In the genomic region with DNA sequence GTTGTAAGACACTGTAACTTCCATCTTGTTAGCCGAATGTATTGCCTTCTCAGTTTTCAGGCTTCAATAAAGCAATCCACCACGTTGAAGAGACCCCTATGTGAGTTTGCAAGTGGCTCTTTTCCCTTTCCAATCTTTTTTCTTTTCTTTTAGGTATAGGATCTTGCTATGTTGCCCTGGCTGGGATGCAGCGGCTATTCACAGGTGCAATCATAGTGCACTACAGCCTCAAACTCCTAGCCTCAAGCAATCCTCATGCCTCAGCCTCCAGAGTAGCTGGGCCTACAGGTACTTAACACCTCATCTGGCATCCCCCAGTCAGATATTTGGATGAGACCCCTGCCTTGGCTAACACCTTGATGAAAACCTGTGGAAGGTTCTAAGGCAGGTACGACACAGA, we compare ENCODE assay signal across 2 cellular contexts.
A peak's percentile ranks its signal among the peaks of the same experiment; 100 is the strongest.
TF ChIP-seq lines count a peak whose summit lies in the region.

No MANE protein-coding gene starts in this region.

TF ChIP-seq in HepG2, 621 proteins besides CTCF, POLR2A, EP300 and RAD21:
- peak; percentile 62 for TF ChIP-seq ZNF121 (CRISPR knock-in tag; IDR thresholded peaks at IDR 0.05)
- no peak for TF ChIP-seq ZNF776 (CRISPR knock-in tag; IDR thresholded peaks at IDR 0.05)
- TF ChIP-seq, protein P1, sequence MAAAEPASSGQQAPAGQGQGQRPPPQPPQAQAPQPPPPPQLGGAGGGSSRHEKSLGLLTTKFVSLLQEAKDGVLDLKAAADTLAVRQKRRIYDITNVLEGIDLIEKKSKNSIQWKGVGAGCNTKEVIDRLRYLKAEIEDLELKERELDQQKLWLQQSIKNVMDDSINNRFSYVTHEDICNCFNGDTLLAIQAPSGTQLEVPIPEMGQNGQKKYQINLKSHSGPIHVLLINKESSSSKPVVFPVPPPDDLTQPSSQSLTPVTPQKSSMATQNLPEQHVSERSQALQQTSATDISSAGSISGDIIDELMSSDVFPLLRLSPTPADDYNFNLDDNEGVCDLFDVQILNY (CRISPR knock-in tag; conservative IDR thresholded peaks at IDR 0.05), result no peak
- no peak for TF ChIP-seq SMAD3 (CRISPR knock-in tag; IDR thresholded peaks at IDR 0.05)
- TF ChIP-seq, protein P2, sequence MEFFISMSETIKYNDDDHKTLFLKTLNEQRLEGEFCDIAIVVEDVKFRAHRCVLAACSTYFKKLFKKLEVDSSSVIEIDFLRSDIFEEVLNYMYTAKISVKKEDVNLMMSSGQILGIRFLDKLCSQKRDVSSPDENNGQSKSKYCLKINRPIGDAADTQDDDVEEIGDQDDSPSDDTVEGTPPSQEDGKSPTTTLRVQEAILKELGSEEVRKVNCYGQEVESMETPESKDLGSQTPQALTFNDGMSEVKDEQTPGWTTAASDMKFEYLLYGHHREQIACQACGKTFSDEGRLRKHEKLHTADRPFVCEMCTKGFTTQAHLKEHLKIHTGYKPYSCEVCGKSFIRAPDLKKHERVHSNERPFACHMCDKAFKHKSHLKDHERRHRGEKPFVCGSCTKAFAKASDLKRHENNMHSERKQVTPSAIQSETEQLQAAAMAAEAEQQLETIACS (CRISPR knock-in tag; IDR thresholded peaks at IDR 0.05), result no peak
- no peak for TF ChIP-seq STAT5B (CRISPR knock-in tag; IDR thresholded peaks at IDR 0.05)
- no peak for TF ChIP-seq ZZZ3 (CRISPR knock-in tag; IDR thresholded peaks at IDR 0.05; ENCODE audit: borderline replicate concordance)
- TF ChIP-seq, protein P3, sequence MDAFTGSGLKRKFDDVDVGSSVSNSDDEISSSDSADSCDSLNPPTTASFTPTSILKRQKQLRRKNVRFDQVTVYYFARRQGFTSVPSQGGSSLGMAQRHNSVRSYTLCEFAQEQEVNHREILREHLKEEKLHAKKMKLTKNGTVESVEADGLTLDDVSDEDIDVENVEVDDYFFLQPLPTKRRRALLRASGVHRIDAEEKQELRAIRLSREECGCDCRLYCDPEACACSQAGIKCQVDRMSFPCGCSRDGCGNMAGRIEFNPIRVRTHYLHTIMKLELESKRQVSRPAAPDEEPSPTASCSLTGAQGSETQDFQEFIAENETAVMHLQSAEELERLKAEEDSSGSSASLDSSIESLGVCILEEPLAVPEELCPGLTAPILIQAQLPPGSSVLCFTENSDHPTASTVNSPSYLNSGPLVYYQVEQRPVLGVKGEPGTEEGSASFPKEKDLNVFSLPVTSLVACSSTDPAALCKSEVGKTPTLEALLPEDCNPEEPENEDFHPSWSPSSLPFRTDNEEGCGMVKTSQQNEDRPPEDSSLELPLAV (CRISPR knock-in tag; conservative IDR thresholded peaks at IDR 0.05; ENCODE audit: low read depth), result no peak

TF ChIP-seq in SK-N-SH treated with all-trans-retinoic acid at 6 μM for 48 hours, 23 proteins besides CTCF, POLR2A, EP300 and RAD21:
- TF ChIP-seq ZFP30 (CRISPR knock-in tag; IDR thresholded peaks at IDR 0.05), result no peak
- TF ChIP-seq, protein P4, sequence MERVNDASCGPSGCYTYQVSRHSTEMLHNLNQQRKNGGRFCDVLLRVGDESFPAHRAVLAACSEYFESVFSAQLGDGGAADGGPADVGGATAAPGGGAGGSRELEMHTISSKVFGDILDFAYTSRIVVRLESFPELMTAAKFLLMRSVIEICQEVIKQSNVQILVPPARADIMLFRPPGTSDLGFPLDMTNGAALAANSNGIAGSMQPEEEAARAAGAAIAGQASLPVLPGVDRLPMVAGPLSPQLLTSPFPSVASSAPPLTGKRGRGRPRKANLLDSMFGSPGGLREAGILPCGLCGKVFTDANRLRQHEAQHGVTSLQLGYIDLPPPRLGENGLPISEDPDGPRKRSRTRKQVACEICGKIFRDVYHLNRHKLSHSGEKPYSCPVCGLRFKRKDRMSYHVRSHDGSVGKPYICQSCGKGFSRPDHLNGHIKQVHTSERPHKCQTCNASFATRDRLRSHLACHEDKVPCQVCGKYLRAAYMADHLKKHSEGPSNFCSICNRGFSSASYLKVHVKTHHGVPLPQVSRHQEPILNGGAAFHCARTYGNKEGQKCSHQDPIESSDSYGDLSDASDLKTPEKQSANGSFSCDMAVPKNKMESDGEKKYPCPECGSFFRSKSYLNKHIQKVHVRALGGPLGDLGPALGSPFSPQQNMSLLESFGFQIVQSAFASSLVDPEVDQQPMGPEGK (CRISPR knock-in tag; IDR thresholded peaks at IDR 0.05; ENCODE audit: borderline replicate concordance), result no peak
- no peak for TF ChIP-seq ZFP3 (CRISPR knock-in tag; IDR thresholded peaks at IDR 0.05)
- no peak for TF ChIP-seq RARB (CRISPR knock-in tag; IDR thresholded peaks at IDR 0.05)
- no peak for TF ChIP-seq SNAI2 (CRISPR knock-in tag; IDR thresholded peaks at IDR 0.05)
- no peak for TF ChIP-seq TOX (CRISPR knock-in tag; IDR thresholded peaks at IDR 0.05; ENCODE audit: borderline replicate concordance)
- no peak for TF ChIP-seq PPARA (CRISPR knock-in tag; IDR thresholded peaks at IDR 0.05; ENCODE audit: borderline replicate concordance)
- no peak for TF ChIP-seq OSR1 (CRISPR knock-in tag; IDR thresholded peaks at IDR 0.05)
- no peak for TF ChIP-seq ESRRG (CRISPR knock-in tag; IDR thresholded peaks at IDR 0.05)
- TF ChIP-seq, protein P5, sequence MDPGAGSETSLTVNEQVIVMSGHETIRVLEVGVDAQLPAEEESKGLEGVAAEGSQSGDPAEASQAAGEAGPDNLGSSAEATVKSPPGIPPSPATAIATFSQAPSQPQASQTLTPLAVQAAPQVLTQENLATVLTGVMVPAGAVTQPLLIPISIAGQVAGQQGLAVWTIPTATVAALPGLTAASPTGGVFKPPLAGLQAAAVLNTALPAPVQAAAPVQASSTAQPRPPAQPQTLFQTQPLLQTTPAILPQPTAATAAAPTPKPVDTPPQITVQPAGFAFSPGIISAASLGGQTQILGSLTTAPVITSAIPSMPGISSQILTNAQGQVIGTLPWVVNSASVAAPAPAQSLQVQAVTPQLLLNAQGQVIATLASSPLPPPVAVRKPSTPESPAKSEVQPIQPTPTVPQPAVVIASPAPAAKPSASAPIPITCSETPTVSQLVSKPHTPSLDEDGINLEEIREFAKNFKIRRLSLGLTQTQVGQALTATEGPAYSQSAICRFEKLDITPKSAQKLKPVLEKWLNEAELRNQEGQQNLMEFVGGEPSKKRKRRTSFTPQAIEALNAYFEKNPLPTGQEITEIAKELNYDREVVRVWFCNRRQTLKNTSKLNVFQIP (CRISPR knock-in tag; IDR thresholded peaks at IDR 0.05; ENCODE audit: borderline replicate concordance, low read depth), result no peak
- no peak for TF ChIP-seq ZC3H10 (CRISPR knock-in tag; IDR thresholded peaks at IDR 0.05)
- no peak for TF ChIP-seq ZNF565 (CRISPR knock-in tag; conservative IDR thresholded peaks at IDR 0.05; ENCODE audit: low read depth)
- TF ChIP-seq, protein P6, sequence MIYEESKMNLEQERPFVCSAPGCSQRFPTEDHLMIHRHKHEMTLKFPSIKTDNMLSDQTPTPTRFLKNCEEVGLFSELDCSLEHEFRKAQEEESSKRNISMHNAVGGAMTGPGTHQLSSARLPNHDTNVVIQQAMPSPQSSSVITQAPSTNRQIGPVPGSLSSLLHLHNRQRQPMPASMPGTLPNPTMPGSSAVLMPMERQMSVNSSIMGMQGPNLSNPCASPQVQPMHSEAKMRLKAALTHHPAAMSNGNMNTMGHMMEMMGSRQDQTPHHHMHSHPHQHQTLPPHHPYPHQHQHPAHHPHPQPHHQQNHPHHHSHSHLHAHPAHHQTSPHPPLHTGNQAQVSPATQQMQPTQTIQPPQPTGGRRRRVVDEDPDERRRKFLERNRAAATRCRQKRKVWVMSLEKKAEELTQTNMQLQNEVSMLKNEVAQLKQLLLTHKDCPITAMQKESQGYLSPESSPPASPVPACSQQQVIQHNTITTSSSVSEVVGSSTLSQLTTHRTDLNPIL (CRISPR knock-in tag; IDR thresholded peaks at IDR 0.05; ENCODE audit: low read depth), result no peak
- TF ChIP-seq BACH2 (CRISPR knock-in tag; IDR thresholded peaks at IDR 0.05; ENCODE audit: borderline replicate concordance), result no peak
